1 cellular context compared by ENCODE assay signal in genomic region chr12:10879-11812, GRCh38.
TF ChIP-seq lines count a peak whose summit lies in the region.

No MANE protein-coding gene starts in this region.

TF ChIP-seq in HepG2, 621 proteins besides CTCF, POLR2A, EP300 and RAD21:
- TF ChIP-seq ZHX1 (CRISPR knock-in tag; IDR thresholded peaks at IDR 0.05; ENCODE audit: low read depth), result 0 out of 2 replicates have a peak, but pooled peaks have one; percentile 30
